In the genomic region with DNA sequence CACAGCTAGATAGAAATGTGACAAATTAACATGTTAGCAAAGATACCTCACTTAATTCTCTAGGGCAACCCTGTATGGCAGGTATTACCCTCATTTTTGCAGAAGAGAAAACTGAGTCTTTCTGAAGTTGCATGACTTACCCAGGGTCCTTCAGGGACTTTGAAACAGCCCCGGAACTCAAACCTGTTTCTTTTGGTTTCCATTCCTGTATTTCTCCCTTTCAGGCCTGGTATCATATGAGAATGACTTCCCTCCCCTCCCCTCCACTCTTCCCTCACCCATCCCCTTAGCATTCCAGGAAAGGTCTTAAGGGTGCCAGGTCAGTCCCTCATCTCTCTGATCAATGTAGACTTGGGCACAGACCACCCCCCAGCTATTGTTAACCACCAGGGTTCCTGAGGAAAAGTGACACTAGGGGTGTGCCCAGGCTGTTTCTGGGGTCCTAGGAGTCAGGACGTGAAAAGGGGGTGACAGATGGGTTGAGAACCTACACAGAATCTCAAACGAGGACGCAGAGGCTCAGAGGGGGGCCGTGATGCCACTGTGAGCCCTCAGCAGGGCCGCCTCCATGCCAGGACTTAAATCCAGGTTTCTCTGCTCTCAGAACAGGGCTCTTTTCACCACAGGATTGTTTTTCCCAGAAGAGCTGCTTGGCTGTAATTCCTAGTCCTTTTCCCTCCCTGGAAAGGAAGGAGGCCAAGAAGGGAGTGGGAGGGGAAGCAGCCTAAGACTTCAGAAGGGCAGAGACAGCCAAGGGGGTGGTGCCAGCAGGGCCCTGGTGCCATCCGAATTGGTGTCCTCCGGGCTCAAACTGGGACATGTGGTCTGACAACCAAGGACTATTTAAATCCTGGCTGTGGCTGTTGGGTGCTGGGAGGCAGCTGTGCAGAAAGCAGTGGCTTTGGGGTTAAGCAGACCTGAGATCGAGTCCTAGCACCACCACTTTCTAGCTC, we compare ENCODE assay signal across 7 cellular contexts. TPM values are rescaled to one million over a fixed set of nuclear protein-coding genes. Genes with fewer than 3 reads are reported as not detected.
DNase-seq lines count a peak whose midpoint lies in the region; ATAC-seq and TF ChIP-seq lines count a peak whose summit lies in the region.

No MANE protein-coding gene starts in this region.

- H3K4me3 ChIP-seq in left lung: no peak overlapping the region

- H3K9me3 ChIP-seq in left lung: no peaks in the 10 kb centered on the region

- no peaks in the 10 kb centered on the region for H3K36me3 ChIP-seq in left lung

- no peaks in the 10 kb centered on the region for H3K27me3 ChIP-seq in left lung

- H3K27ac ChIP-seq in left lung: peak overlapping the region; percentile 96 to 100

- intact Hi-C loops in left lung (cut with DNase I): no loop called here

- H3K4me1 ChIP-seq in left lung: peaks cover 22 to 38% of the 10 kb centered on the region in 2 donors

- ATAC-seq in left lung (no peak), GM18858 (IDR thresholded peaks at IDR 0.05; ENCODE audit: unreplicated experiment) (no peak), GM19328 (IDR thresholded peaks at IDR 0.05; ENCODE audit: unreplicated experiment) (no peak)

- DNase-seq in LHCN-M2 (ENCODE audit: low read depth): peak; percentile 56
- DNase-seq in amniotic epithelial cell (ENCODE audit: low read depth): peak; percentile 16
- DNase-seq in left lung: peak in 1 of 2 donors; percentile 36
- DNase-seq in superior temporal gyrus (ENCODE audit: extremely low spot score): peak; percentile 53
- no peak for DNase-seq in EL

- no peak for TF ChIP-seq CTCF in left lung (IDR thresholded peaks at IDR 0.05)

RNA-seq across cellular contexts. Expression of a gene that starts 2.1 kb away (rescaled TPM):
- total RNA-seq in LHCN-M2 (2014; rRNA removed) (21.2 and 31.0 TPM in 2 replicates), left lung (100 to 1,000 TPM; 108 to 138 TPM)
- polyA plus RNA-seq in LHCN-M2 (2012): 71.6 TPM
